ENCODE assay signal across 13 cellular contexts in the genomic region with DNA sequence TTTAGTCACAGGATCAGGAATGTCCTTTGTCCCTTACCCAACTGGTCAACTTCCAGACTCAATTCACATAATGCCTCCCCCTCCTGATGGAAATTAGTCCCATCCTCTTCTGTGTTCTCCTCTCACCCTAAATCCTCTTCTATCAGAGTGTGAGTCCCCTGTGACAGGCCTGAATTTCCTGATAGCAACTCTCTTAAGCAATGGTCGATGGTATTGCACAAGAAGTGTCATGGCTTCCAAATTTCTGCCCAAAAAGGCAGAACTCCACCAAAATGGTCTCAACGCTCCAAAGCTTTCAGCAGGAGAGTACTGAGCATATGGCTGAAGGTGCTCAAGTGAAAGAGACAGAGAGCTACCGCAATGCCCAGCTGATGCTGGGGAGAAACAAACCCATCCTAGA. TPM values are rescaled to one million over a fixed set of nuclear protein-coding genes. Genes with fewer than 3 reads are reported as not detected.
A peak's percentile ranks its signal among the peaks of the same experiment; 100 is the strongest.
DNase-seq lines count a peak whose midpoint lies in the region; ATAC-seq and TF ChIP-seq lines count a peak whose summit lies in the region.
"Had no signal": no experiment of that assay in that cellular context is flagged by ENCODE, and none has a peak within 500 bp of the region (broad histone marks: within the 10 kb centered on the region; RNA-seq: fewer than 3 reads in every experiment).

No MANE protein-coding gene starts in this region.

- H3K27me3 ChIP-seq in BLaER1 = no peaks in the 10 kb centered on the region
- H3K27me3 ChIP-seq: ascending aorta had no signal

- DNase-seq in HFF-Myc (ENCODE audit: extremely low read depth, low read depth) (no peak), WTC11 (ENCODE audit: low spot score) (no peak), iris pigment epithelial cell (ENCODE audit: low read depth) (peak; percentile 8), NCI-H774 (lab: John Stamatoyannopoulos, UW) (no peak), endothelial cell (ENCODE audit: low spot score) (no peak), NCI-H446 (lab: John Stamatoyannopoulos, UW) (no peak)
- DNase-seq: hippocampal formation; NCI-H187; stimulated activated CD4-positive, alpha-beta T cell treated with anti-CD3 and anti-CD28 coated beads, Interleukin-4, amount 100 ng/mL, for 1 hour had no signal

- H3K4me2 ChIP-seq in BLaER1 = 0 out of 2 replicates have a peak overlapping the region, but pooled peaks have one; percentile 87

- H4K20me1 ChIP-seq in BLaER1 = peaks cover 59% of the 10 kb centered on the region

- H3K9me3 Mint-ChIP-seq in WTC11 (no peaks in the 10 kb centered on the region), endothelial cell (ENCODE audit: unreplicated experiment) (no peaks in the 10 kb centered on the region)
- H3K9me3 Mint-ChIP-seq: mesothelial cell of epicardium had no signal

- TF ChIP-seq CTCF in HFF-Myc (IDR thresholded peaks at IDR 0.05; ENCODE audit: low read depth, low read length, missing control alignments) (no peak), WTC11 (IDR thresholded peaks at IDR 0.05) (no peak), endothelial cell (IDR thresholded peaks at IDR 0.05; ENCODE audit: unreplicated experiment) (no peak)

- H3K4me1 Mint-ChIP-seq in WTC11 = peaks cover 53% of the 10 kb centered on the region
- peaks cover 43% of the 10 kb centered on the region for H3K4me1 Mint-ChIP-seq in endothelial cell (ENCODE audit: unreplicated experiment)

- CTCF ChIA-PET in WTC11 (lab: Charles Lee) = no interaction called here

- H3K27ac Mint-ChIP-seq in WTC11 = no peak overlapping the region
- H3K27ac Mint-ChIP-seq in endothelial cell (ENCODE audit: unreplicated experiment) = no peak overlapping the region
- H3K27ac Mint-ChIP-seq: mesothelial cell of epicardium had no signal

- H3K27me3 Mint-ChIP-seq in WTC11 (ENCODE audit: low read depth) (peaks cover 4% of the 10 kb centered on the region), endothelial cell (ENCODE audit: unreplicated experiment) (peaks cover 4% of the 10 kb centered on the region)

- POLR2A ChIA-PET in WTC11 (lab: Charles Lee) = no interaction called here

- ATAC-seq in WTC11 (no peak), GM18907 (IDR thresholded peaks at IDR 0.05; ENCODE audit: unreplicated experiment) (no peak)

- H3K9me3 ChIP-seq in BLaER1 = no peaks in the 10 kb centered on the region
- H3K9me3 ChIP-seq: ascending aorta had no signal

- H3K4me3 Mint-ChIP-seq in WTC11 (peak overlapping the region; percentile 82), endothelial cell (ENCODE audit: unreplicated experiment) (no peak overlapping the region)

- H3K9ac ChIP-seq in BLaER1 = no peak overlapping the region

- H3K4me3 ChIP-seq in BLaER1 = no peak overlapping the region
- peak overlapping the region; percentile 89 for H3K4me3 ChIP-seq in HFF-Myc (replicated peaks; ENCODE audit: low read depth, low read length)
- H3K4me3 ChIP-seq: ascending aorta had no signal

- H3K36me3 Mint-ChIP-seq in WTC11 (peaks cover 12% of the 10 kb centered on the region), endothelial cell (ENCODE audit: low read depth, unreplicated experiment) (peaks cover 6% of the 10 kb centered on the region)

- no peak overlapping the region for H3K27ac ChIP-seq in BLaER1
- H3K27ac ChIP-seq: ascending aorta had no signal

- H3K4me1 ChIP-seq in BLaER1 = peaks cover 50% of the 10 kb centered on the region

- peaks cover 22% of the 10 kb centered on the region for H3K36me3 ChIP-seq in BLaER1

TF ChIP-seq in WTC11, 78 proteins besides CTCF, POLR2A, EP300 and RAD21:
- no peak for TF ChIP-seq ZNF396 (CRISPR knock-in tag; IDR thresholded peaks at IDR 0.05; ENCODE audit: borderline replicate concordance)
- no peak for TF ChIP-seq ATF1 (CRISPR knock-in tag; IDR thresholded peaks at IDR 0.05)
- no peak for TF ChIP-seq ELF4 (CRISPR knock-in tag; IDR thresholded peaks at IDR 0.05; ENCODE audit: low read depth)
- no peak for TF ChIP-seq ZNF317 (CRISPR knock-in tag; IDR thresholded peaks at IDR 0.05; ENCODE audit: borderline replicate concordance, low read depth)
- TF ChIP-seq ZNF671 (CRISPR knock-in tag; IDR thresholded peaks at IDR 0.05) = no peak
- no peak for TF ChIP-seq TCF7 (CRISPR knock-in tag; IDR thresholded peaks at IDR 0.05; ENCODE audit: low read depth)
- TF ChIP-seq, protein P1, sequence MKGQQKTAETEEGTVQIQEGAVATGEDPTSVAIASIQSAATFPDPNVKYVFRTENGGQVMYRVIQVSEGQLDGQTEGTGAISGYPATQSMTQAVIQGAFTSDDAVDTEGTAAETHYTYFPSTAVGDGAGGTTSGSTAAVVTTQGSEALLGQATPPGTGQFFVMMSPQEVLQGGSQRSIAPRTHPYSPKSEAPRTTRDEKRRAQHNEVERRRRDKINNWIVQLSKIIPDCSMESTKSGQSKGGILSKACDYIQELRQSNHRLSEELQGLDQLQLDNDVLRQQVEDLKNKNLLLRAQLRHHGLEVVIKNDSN (CRISPR knock-in tag; IDR thresholded peaks at IDR 0.05) = no peak
- TF ChIP-seq ZNF121 (CRISPR knock-in tag; IDR thresholded peaks at IDR 0.05) = no peak
- TF ChIP-seq, protein P2, sequence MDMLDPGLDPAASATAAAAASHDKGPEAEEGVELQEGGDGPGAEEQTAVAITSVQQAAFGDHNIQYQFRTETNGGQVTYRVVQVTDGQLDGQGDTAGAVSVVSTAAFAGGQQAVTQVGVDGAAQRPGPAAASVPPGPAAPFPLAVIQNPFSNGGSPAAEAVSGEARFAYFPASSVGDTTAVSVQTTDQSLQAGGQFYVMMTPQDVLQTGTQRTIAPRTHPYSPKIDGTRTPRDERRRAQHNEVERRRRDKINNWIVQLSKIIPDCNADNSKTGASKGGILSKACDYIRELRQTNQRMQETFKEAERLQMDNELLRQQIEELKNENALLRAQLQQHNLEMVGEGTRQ (CRISPR knock-in tag; IDR thresholded peaks at IDR 0.05) = no peak
- TF ChIP-seq RELA (CRISPR knock-in tag; IDR thresholded peaks at IDR 0.05; ENCODE audit: borderline replicate concordance) = no peak
- TF ChIP-seq, protein P3, sequence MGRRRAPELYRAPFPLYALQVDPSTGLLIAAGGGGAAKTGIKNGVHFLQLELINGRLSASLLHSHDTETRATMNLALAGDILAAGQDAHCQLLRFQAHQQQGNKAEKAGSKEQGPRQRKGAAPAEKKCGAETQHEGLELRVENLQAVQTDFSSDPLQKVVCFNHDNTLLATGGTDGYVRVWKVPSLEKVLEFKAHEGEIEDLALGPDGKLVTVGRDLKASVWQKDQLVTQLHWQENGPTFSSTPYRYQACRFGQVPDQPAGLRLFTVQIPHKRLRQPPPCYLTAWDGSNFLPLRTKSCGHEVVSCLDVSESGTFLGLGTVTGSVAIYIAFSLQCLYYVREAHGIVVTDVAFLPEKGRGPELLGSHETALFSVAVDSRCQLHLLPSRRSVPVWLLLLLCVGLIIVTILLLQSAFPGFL (CRISPR knock-in tag; IDR thresholded peaks at IDR 0.05; ENCODE audit: borderline replicate concordance) = no peak
- TF ChIP-seq, protein P4, sequence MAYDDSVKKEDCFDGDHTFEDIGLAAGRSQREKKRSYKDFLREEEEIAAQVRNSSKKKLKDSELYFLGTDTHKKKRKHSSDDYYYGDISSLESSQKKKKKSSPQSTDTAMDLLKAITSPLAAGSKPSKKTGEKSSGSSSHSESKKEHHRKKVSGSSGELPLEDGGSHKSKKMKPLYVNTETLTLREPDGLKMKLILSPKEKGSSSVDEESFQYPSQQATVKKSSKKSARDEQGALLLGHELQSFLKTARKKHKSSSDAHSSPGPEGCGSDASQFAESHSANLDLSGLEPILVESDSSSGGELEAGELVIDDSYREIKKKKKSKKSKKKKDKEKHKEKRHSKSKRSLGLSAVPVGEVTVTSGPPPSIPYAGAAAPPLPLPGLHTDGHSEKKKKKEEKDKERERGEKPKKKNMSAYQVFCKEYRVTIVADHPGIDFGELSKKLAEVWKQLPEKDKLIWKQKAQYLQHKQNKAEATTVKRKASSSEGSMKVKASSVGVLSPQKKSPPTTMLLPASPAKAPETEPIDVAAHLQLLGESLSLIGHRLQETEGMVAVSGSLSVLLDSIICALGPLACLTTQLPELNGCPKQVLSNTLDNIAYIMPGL (CRISPR knock-in tag; IDR thresholded peaks at IDR 0.05) = no peak
- TF ChIP-seq ZNF138 (CRISPR knock-in tag; conservative IDR thresholded peaks at IDR 0.05) = no peak
- no peak for TF ChIP-seq MXD4 (CRISPR knock-in tag; IDR thresholded peaks at IDR 0.05; ENCODE audit: borderline replicate concordance)
- TF ChIP-seq ZNF263 (CRISPR knock-in tag; IDR thresholded peaks at IDR 0.05; ENCODE audit: low read depth) = no peak
- TF ChIP-seq, protein P5, sequence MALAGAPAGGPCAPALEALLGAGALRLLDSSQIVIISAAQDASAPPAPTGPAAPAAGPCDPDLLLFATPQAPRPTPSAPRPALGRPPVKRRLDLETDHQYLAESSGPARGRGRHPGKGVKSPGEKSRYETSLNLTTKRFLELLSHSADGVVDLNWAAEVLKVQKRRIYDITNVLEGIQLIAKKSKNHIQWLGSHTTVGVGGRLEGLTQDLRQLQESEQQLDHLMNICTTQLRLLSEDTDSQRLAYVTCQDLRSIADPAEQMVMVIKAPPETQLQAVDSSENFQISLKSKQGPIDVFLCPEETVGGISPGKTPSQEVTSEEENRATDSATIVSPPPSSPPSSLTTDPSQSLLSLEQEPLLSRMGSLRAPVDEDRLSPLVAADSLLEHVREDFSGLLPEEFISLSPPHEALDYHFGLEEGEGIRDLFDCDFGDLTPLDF (CRISPR knock-in tag; IDR thresholded peaks at IDR 0.05) = no peak

RNA-seq across cellular contexts. Expression of a gene that starts 2.4 kb away (rescaled TPM):
- total RNA-seq in WTC11 (2021) (58.8 to 68.5 TPM (median 66.3 TPM) in 3 replicates), endothelial cell (ENCODE audit: unreplicated experiment) (39.6 TPM)
